25 cellular contexts compared by ENCODE assay signal in genomic region chr16:67605641-67606040, GRCh38. TPM values are rescaled to one million over a fixed set of nuclear protein-coding genes. Genes with fewer than 3 reads are reported as not detected.
DNase-seq lines count a peak whose midpoint lies in the region; ATAC-seq and TF ChIP-seq lines count a peak whose summit lies in the region.
"Had no signal": no experiment of that assay in that cellular context is flagged by ENCODE, and none has a peak within 500 bp of the region (broad histone marks: within the 10 kb centered on the region; RNA-seq: fewer than 3 reads in every experiment).

No MANE protein-coding gene starts in this region.

- no peak overlapping the region for H3K4me3 ChIP-seq in dorsolateral prefrontal cortex
- H3K4me3 ChIP-seq: gastrocnemius medialis, Peyer's patch, upper lobe of left lung had no signal

- no peak overlapping the region for H3K4me3 Mint-ChIP-seq in activated naive CD4-positive, alpha-beta T cell treated with anti-CD3 and anti-CD28 coated beads, Interleukin-2, amount 50 U/mL, for 24 hours
- no peak overlapping the region for H3K4me3 Mint-ChIP-seq in T-cell
- no peak overlapping the region for H3K4me3 Mint-ChIP-seq in effector memory CD8-positive, alpha-beta T cell
- H3K4me3 Mint-ChIP-seq in stimulated activated memory B cell treated with anti-CD40 and anti-IgM and Interleukin-4, amounts not matched to agents 10 μg/mL and 1 μg/mL and 100 μg/mL, for 72 hours = no peak overlapping the region
- H3K4me3 Mint-ChIP-seq: IgD-negative memory B cell had no signal

- POLR2A ChIA-PET in T-cell (lab: Charles Lee) = no interaction called here

- H3K27me3 ChIP-seq in dorsolateral prefrontal cortex = no peaks in the 10 kb centered on the region
- H3K27me3 ChIP-seq: BE2C, gastrocnemius medialis, Peyer's patch, upper lobe of left lung had no signal

- intact Hi-C loops in left cardiac atrium (cut with DNase I) (no loop called here), dorsolateral prefrontal cortex (cut with DNase I) (no loop called here)

- no peak for ATAC-seq in T-cell (replicated peaks in 1 of 4)
- no peak for ATAC-seq in effector memory CD8-positive, alpha-beta T cell (replicated peaks)
- ATAC-seq in stimulated activated memory B cell treated with anti-CD40 and anti-IgM and Interleukin-4, amounts not matched to agents 10 μg/mL and 1 μg/mL and 100 μg/mL, for 72 hours = no peak
- ATAC-seq in left cardiac atrium = no peak
- ATAC-seq in stimulated activated naive CD8-positive, alpha-beta T cell treated with anti-CD3 and anti-CD28 coated beads, Interleukin-15, Interleukin-2, amounts not matched to agents 100 U/mL and 50 U/mL, for 24 hours = no peak
- ATAC-seq: activated CD4-positive, CD25-positive, alpha-beta regulatory T cell treated with anti-CD3 and anti-CD28 coated beads, Interleukin-2, amount 50 U/mL, for 24 hours; gastrocnemius medialis had no signal

- H3K4me1 Mint-ChIP-seq in activated naive CD4-positive, alpha-beta T cell treated with anti-CD3 and anti-CD28 coated beads, Interleukin-2, amount 50 U/mL, for 24 hours = peaks cover 28% of the 10 kb centered on the region
- peaks cover 20 to 34% (median 25%) of the 10 kb centered on the region in 3 donors for H3K4me1 Mint-ChIP-seq in T-cell
- peaks cover 19 to 34% of the 10 kb centered on the region in 2 donors for H3K4me1 Mint-ChIP-seq in effector memory CD8-positive, alpha-beta T cell (ENCODE audit: low read depth in 2 of 2)
- H3K4me1 Mint-ChIP-seq in stimulated activated memory B cell treated with anti-CD40 and anti-IgM and Interleukin-4, amounts not matched to agents 10 μg/mL and 1 μg/mL and 100 μg/mL, for 72 hours = peaks cover 28% of the 10 kb centered on the region

- no peaks in the 10 kb centered on the region for H3K27me3 Mint-ChIP-seq in activated naive CD4-positive, alpha-beta T cell treated with anti-CD3 and anti-CD28 coated beads, Interleukin-2, amount 50 U/mL, for 24 hours
- no peaks in the 10 kb centered on the region for H3K27me3 Mint-ChIP-seq in T-cell
- no peaks in the 10 kb centered on the region for H3K27me3 Mint-ChIP-seq in effector memory CD8-positive, alpha-beta T cell
- H3K27me3 Mint-ChIP-seq in stimulated activated memory B cell treated with anti-CD40 and anti-IgM and Interleukin-4, amounts not matched to agents 10 μg/mL and 1 μg/mL and 100 μg/mL, for 72 hours = no peaks in the 10 kb centered on the region
- H3K27me3 Mint-ChIP-seq: IgD-negative memory B cell had no signal

- H3K9me3 Mint-ChIP-seq in activated naive CD4-positive, alpha-beta T cell treated with anti-CD3 and anti-CD28 coated beads, Interleukin-2, amount 50 U/mL, for 24 hours = no peaks in the 10 kb centered on the region
- no peaks in the 10 kb centered on the region for H3K9me3 Mint-ChIP-seq in T-cell
- H3K9me3 Mint-ChIP-seq in effector memory CD8-positive, alpha-beta T cell = no peaks in the 10 kb centered on the region
- no peaks in the 10 kb centered on the region for H3K9me3 Mint-ChIP-seq in stimulated activated memory B cell treated with anti-CD40 and anti-IgM and Interleukin-4, amounts not matched to agents 10 μg/mL and 1 μg/mL and 100 μg/mL, for 72 hours
- H3K9me3 Mint-ChIP-seq: IgD-negative memory B cell had no signal

- peak overlapping the region; percentile 39 for H3K27ac Mint-ChIP-seq in activated naive CD4-positive, alpha-beta T cell treated with anti-CD3 and anti-CD28 coated beads, Interleukin-2, amount 50 U/mL, for 24 hours
- H3K27ac Mint-ChIP-seq in T-cell = peak overlapping the region; percentile 1 to 39
- H3K27ac Mint-ChIP-seq in effector memory CD8-positive, alpha-beta T cell = peak overlapping the region; percentile 24 to 46
- H3K27ac Mint-ChIP-seq in stimulated activated memory B cell treated with anti-CD40 and anti-IgM and Interleukin-4, amounts not matched to agents 10 μg/mL and 1 μg/mL and 100 μg/mL, for 72 hours = peak overlapping the region; percentile 34

- CTCF ChIA-PET in T-cell (lab: Charles Lee) = interaction anchor here in 1 of 2 donors (1.6 kb wide), 1 partner anchor 85 kb away, joined by 3 read pairs; no protein-coding TSS in a partner anchor

- no peaks in the 10 kb centered on the region for H3K36me3 Mint-ChIP-seq in activated naive CD4-positive, alpha-beta T cell treated with anti-CD3 and anti-CD28 coated beads, Interleukin-2, amount 50 U/mL, for 24 hours
- H3K36me3 Mint-ChIP-seq in T-cell = no peaks in the 10 kb centered on the region
- peaks cover 22% of the 10 kb centered on the region for H3K36me3 Mint-ChIP-seq in effector memory CD8-positive, alpha-beta T cell (ENCODE audit: insufficient read depth)
- H3K36me3 Mint-ChIP-seq in stimulated activated memory B cell treated with anti-CD40 and anti-IgM and Interleukin-4, amounts not matched to agents 10 μg/mL and 1 μg/mL and 100 μg/mL, for 72 hours = peaks cover 6% of the 10 kb centered on the region
- H3K36me3 Mint-ChIP-seq: IgD-negative memory B cell had no signal

- no peak overlapping the region for H3K27ac ChIP-seq in dorsolateral prefrontal cortex
- H3K27ac ChIP-seq: gastrocnemius medialis, Peyer's patch had no signal

- TF ChIP-seq CTCF in dorsolateral prefrontal cortex (IDR thresholded peaks at IDR 0.05 in 54 of 56, conservative IDR thresholded peaks at IDR 0.05 in 2 of 56; ENCODE audit: low read depth in 1 of 56, partially characterized antibody in 56 of 56) = no peak

- DNase-seq in activated naive CD4-positive, alpha-beta T cell treated with Interleukin-2 at 50 U/mL for 16 hours = no peak
- DNase-seq in T-cell (no peak), left cardiac atrium (no peak), dorsolateral prefrontal cortex (no peak)
- no peak for DNase-seq in effector memory CD8-positive, alpha-beta T cell
- DNase-seq in stimulated activated naive CD8-positive, alpha-beta T cell treated with anti-CD3 and anti-CD28 coated beads, Interleukin-15, Interleukin-2, amounts not matched to agents 100 U/mL and 50 U/mL, for 24 hours = no peak
- DNase-seq: activated CD8-positive, alpha-beta memory T cell treated with anti-CD3 and anti-CD28 coated beads for 24 hours; activated naive CD4-positive, alpha-beta T cell treated with anti-CD3 and anti-CD28 coated beads, Interleukin-2, amount 50 U/mL, for 16 hours; activated T-cell treated with anti-CD3 and anti-CD28 coated beads, Interleukin-2, amount 50 U/mL, for 1 hour; BE2C; DMS79; gastrocnemius medialis; GDM1; H7; mammary epithelial cell; NCI-H1092; NCI-H1930; NCI-H526 treated with DMSO at 0.1 percent for 48 hours; Peyer's patch; SIG-M5; upper lobe of left lung had no signal

RNA-seq across cellular contexts. Expression of gene CARMIL2, which starts 39.3 kb away (rescaled TPM):
- total RNA-seq in T-cell = 100 to 1,000 TPM; 150 to 271 (median 243) TPM
- total RNA-seq in left cardiac atrium = 1 to 10 TPM; 1.1 to 1.2 TPM
- total RNA-seq in dorsolateral prefrontal cortex = 100 to 1,000 TPM in 2 of 120 experiments, 10 to 100 TPM in 118; 19.6 to 121 (median 72.6) TPM

RNA-seq across cellular contexts. Expression of gene CTCF, which starts 43.3 kb away (rescaled TPM):
- total RNA-seq in T-cell (10 to 100 TPM; 55.3 to 69.0 (median 64.0) TPM), left cardiac atrium (10 to 100 TPM; 22.7 to 25.7 TPM), dorsolateral prefrontal cortex (10 to 100 TPM; 34.3 to 54.9 (median 41.9) TPM)

RNA-seq across cellular contexts. Expression of gene ACD, which starts 54.4 kb away (rescaled TPM):
- total RNA-seq in T-cell (10 to 100 TPM; 24.5 to 62.6 (median 53.6) TPM), left cardiac atrium (10 to 100 TPM in 1 of 2 donors, 1 to 10 TPM in 1; 9.0 to 10.2 TPM), dorsolateral prefrontal cortex (10 to 100 TPM; 19.1 to 42.5 (median 29.0) TPM)

RNA-seq across cellular contexts. Expression of gene PARD6A, which starts 55.1 kb away (rescaled TPM):
- total RNA-seq in T-cell (10 to 100 TPM in 1 of 5 donors, 1 to 10 TPM in 4; 2.9 to 10.6 (median 7.6) TPM), left cardiac atrium (1 to 10 TPM; 2.5 to 4.8 TPM), dorsolateral prefrontal cortex (10 to 100 TPM; 13.9 to 52.7 (median 27.3) TPM)

Comparison
In these comparisons a context has a peak if more than half of its experiments do, and no peak if none do; other contexts are left out.
1. RNA of gene CARMIL2, which starts 39.3 kb away (total RNA-seq): 150 to 271 TPM in T-cell and 19.6 to 121 TPM in dorsolateral prefrontal cortex; 1.1 to 1.2 TPM in left cardiac atrium; every median in the first group is over 4 times any median in the second.
2. Peak in every context shown above with its lines, with median percentiles within 50 percentile points of each other: H3K27ac Mint-ChIP-seq.